ENCODE assay signal across 22 cellular contexts in genomic region chr3:126419151-126419703, GRCh38. TPM values are rescaled to one million over a fixed set of nuclear protein-coding genes. Genes with fewer than 3 reads are reported as not detected.
DNase-seq lines count a peak whose midpoint lies in the region; ATAC-seq and TF ChIP-seq lines count a peak whose summit lies in the region.
"Had no signal": no experiment of that assay in that cellular context is flagged by ENCODE, and none has a peak within 500 bp of the region (broad histone marks: within the 10 kb centered on the region; RNA-seq: fewer than 3 reads in every experiment).

No MANE protein-coding gene starts in this region.

- H3K4me1 ChIP-seq in endodermal cell (ENCODE audit: control insufficient read depth, insufficient read depth, low read length): no peaks in the 10 kb centered on the region
- H3K4me1 ChIP-seq: A549, SJSA1 had no signal

- no peak overlapping the region for H3K4me3 Mint-ChIP-seq in endodermal cell
- no peak overlapping the region for H3K4me3 Mint-ChIP-seq in osteocyte (ENCODE audit: unreplicated experiment)
- no peak overlapping the region for H3K4me3 Mint-ChIP-seq in activated naive CD4-positive, alpha-beta T cell treated with anti-CD3 and anti-CD28 coated beads, Interleukin-2, amount 10 ng/mL, durations not matched to agents 7 days and 5 days

- peaks cover 8% of the 10 kb centered on the region for H3K4me1 Mint-ChIP-seq in endodermal cell
- peaks cover 6% of the 10 kb centered on the region for H3K4me1 Mint-ChIP-seq in osteocyte (ENCODE audit: unreplicated experiment)
- H3K4me1 Mint-ChIP-seq in activated naive CD4-positive, alpha-beta T cell treated with anti-CD3 and anti-CD28 coated beads, Interleukin-2, amount 10 ng/mL, durations not matched to agents 7 days and 5 days: no peaks in the 10 kb centered on the region

- H3K27ac Mint-ChIP-seq in endodermal cell: no peak overlapping the region
- H3K27ac Mint-ChIP-seq in osteocyte (ENCODE audit: unreplicated experiment): no peak overlapping the region
- H3K27ac Mint-ChIP-seq in activated naive CD4-positive, alpha-beta T cell treated with anti-CD3 and anti-CD28 coated beads, Interleukin-2, amount 10 ng/mL, durations not matched to agents 7 days and 5 days: no peak overlapping the region

- H3K27me3 ChIP-seq in endodermal cell (ENCODE audit: control insufficient read depth, insufficient read depth, low read length, poor library complexity, severe bottlenecking): no peaks in the 10 kb centered on the region
- H3K27me3 ChIP-seq: SJSA1 had no signal

- H3K9ac ChIP-seq in endodermal cell (ENCODE audit: extremely low read depth, low read length, poor library complexity, severe bottlenecking): no peak overlapping the region

- H3K4me3 ChIP-seq in endodermal cell (ENCODE audit: low read length): no peak overlapping the region
- H3K4me3 ChIP-seq: A549, GM12878, SJSA1 had no signal

- no peaks in the 10 kb centered on the region for H3K36me3 ChIP-seq in endodermal cell (ENCODE audit: control insufficient read depth, insufficient read depth, low read length)
- H3K36me3 ChIP-seq: SJSA1 had no signal

- TF ChIP-seq CTCF in endodermal cell (conservative IDR thresholded peaks at IDR 0.05): no peak
- no peak for TF ChIP-seq CTCF in osteocyte (IDR thresholded peaks at IDR 0.05)

- CTCF ChIA-PET in activated naive CD4-positive, alpha-beta T cell treated with anti-CD3 and anti-CD28 coated beads, Interleukin-2, amount 10 ng/mL, durations not matched to agents 7 days and 5 days (lab: Charles Lee): no interaction called here

- H3K27me3 Mint-ChIP-seq in endodermal cell (ENCODE audit: insufficient read depth) (no peaks in the 10 kb centered on the region), osteocyte (ENCODE audit: unreplicated experiment) (no peaks in the 10 kb centered on the region)
- peaks cover 30% of the 10 kb centered on the region for H3K27me3 Mint-ChIP-seq in activated naive CD4-positive, alpha-beta T cell treated with anti-CD3 and anti-CD28 coated beads, Interleukin-2, amount 10 ng/mL, durations not matched to agents 7 days and 5 days

- DNase-seq in Right ventricle myocardium superior (peak; percentile 20), left ventricle myocardium superior (no peak), endodermal cell (peak; percentile 31), osteocyte (ENCODE audit: extremely low spot score, unreplicated experiment) (peak; percentile 71), NCI-H187 (lab: John Stamatoyannopoulos, UW) (no peak), Ammon's horn (ENCODE audit: low spot score) (no peak), NCI-H1048 (lab: John Stamatoyannopoulos, UW) (no peak)
- DNase-seq in activated naive CD4-positive, alpha-beta T cell treated with anti-CD3 and anti-CD28 coated beads, Interleukin-2, amount 10 ng/mL, durations not matched to agents 7 days and 5 days: no peak
- DNase-seq: C1 segment of cervical spinal cord; DND-41; GOT3; NCI-H1436; NCI-H2029 treated with DMSO at 0.1 percent for 48 hours; NCI-H2171 treated with DMSO at 0.1 percent for 48 hours; NCI-H446 treated with DMSO at 0.1 percent for 48 hours; NK-92 treated with Interleukin-12 subunit alpha and Interleukin-12 subunit beta, amount 100 ng/mL, for 24 hours; OCI-M1 had no signal

- intact Hi-C loops in Right ventricle myocardium superior (cut with DNase I): no loop called here
- intact Hi-C loops in left ventricle myocardium superior (cut with micrococcal nuclease): no loop called here

- H3K27ac ChIP-seq in endodermal cell (ENCODE audit: low read depth, low read length): no peak overlapping the region
- H3K27ac ChIP-seq: A549, HL-60, RWPE1, SJSA1 had no signal

- no peaks in the 10 kb centered on the region for H3K9me3 Mint-ChIP-seq in endodermal cell
- no peaks in the 10 kb centered on the region for H3K9me3 Mint-ChIP-seq in osteocyte (ENCODE audit: unreplicated experiment)
- no peaks in the 10 kb centered on the region for H3K9me3 Mint-ChIP-seq in activated naive CD4-positive, alpha-beta T cell treated with anti-CD3 and anti-CD28 coated beads, Interleukin-2, amount 10 ng/mL, durations not matched to agents 7 days and 5 days

- no peaks in the 10 kb centered on the region for H3K9me3 ChIP-seq in endodermal cell (ENCODE audit: control insufficient read depth, low read length)
- H3K9me3 ChIP-seq: A549, SJSA1 had no signal

- ATAC-seq in Right ventricle myocardium superior (ENCODE audit: poor library complexity) (no peak), left ventricle myocardium superior (no peak)
- ATAC-seq: A549, GM12878 had no signal

- H3K36me3 Mint-ChIP-seq in endodermal cell (ENCODE audit: low read depth) (no peaks in the 10 kb centered on the region), osteocyte (ENCODE audit: unreplicated experiment) (no peaks in the 10 kb centered on the region)
- H3K36me3 Mint-ChIP-seq in activated naive CD4-positive, alpha-beta T cell treated with anti-CD3 and anti-CD28 coated beads, Interleukin-2, amount 10 ng/mL, durations not matched to agents 7 days and 5 days: no peaks in the 10 kb centered on the region

- 89 to 100% methylated on average over 3 to 6 of the region's 6 CpGs for WGBS in endodermal cell (ENCODE audit: insufficient coverage in 1 of 2, insufficient read length in 1 of 2), 2 experiments

RNA-seq across cellular contexts. Expression of gene CFAP100, which starts 24.5 kb away (rescaled TPM):
- total RNA-seq in Right ventricle myocardium superior (not detected), left ventricle myocardium superior (not detected), endodermal cell (under 1 TPM; 0.44 to 0.66 TPM), osteocyte (not detected in 2 replicates)
- polyA plus RNA-seq in endodermal cell (2013, experiment 1 of 2): 2.6 TPM
- 1.6 TPM for polyA plus RNA-seq in endodermal cell (2013, experiment 2 of 2)
- total RNA-seq: GM12878, SJSA1 had no signal
- polyA plus RNA-seq: A549 had no signal

RNA-seq across cellular contexts. Expression of gene ZXDC, which starts 56.5 kb away (rescaled TPM):
- total RNA-seq in Right ventricle myocardium superior (16.1 TPM), left ventricle myocardium superior (17.9 TPM), endodermal cell (10 to 100 TPM; 30.5 to 31.6 TPM), osteocyte (30.7 and 31.8 TPM in 2 replicates)
- 22.5 TPM for polyA plus RNA-seq in endodermal cell (2013, experiment 1 of 2)
- 21.5 TPM for polyA plus RNA-seq in endodermal cell (2013, experiment 2 of 2)

Comparison
In these comparisons a context has a peak if more than half of its experiments do, and no peak if none do; other contexts are left out.
1. DNase-seq: peak in Right ventricle myocardium superior (single experiment), endodermal cell (single experiment) and osteocyte (single experiment); none in left ventricle myocardium superior (single experiment), NCI-H187 (0 of 2), Ammon's horn (single experiment), activated naive CD4-positive, alpha-beta T cell treated with anti-CD3 and anti-CD28 coated beads, Interleukin-2, amount 10 ng/mL, durations not matched to agents 7 days and 5 days (single experiment) and NCI-H1048 (single experiment).